ENCODE assay signal across 8 cellular contexts in the genomic region with DNA sequence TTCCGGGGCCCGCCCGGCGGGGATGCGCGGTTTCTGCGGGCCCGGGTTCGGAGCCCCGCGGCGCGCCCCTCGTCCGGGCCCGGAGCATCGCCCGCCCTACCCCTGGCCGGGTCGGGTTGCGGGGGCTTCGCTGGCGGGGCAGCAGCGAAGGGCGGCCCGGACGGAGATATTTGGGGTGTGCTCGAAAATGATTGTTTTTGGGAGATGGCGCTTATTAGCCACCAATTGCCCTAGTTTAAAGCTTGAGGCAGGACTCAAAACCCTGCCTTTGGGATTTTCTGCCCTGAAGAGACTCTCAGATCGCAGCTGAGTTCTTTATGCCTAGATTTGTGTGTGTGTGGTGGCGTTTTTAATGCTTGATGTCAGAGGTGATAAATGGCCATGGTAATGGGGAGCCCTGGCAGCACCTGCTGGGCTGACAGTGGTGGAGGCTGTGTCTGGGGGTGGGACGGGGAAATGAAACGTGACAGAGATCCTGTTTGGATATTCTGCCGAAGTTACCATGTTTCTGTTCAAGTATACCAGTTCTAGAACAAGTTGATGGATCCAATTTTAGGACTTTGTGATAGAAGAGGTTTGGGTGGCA. TPM values are rescaled to one million over a fixed set of nuclear protein-coding genes. Genes with fewer than 3 reads are reported as not detected.
DNase-seq lines count a peak whose midpoint lies in the region; ATAC-seq and TF ChIP-seq lines count a peak whose summit lies in the region.

No MANE protein-coding gene starts in this region.

- in situ Hi-C loops in astrocyte of the spinal cord (cut with HindIII; ENCODE audit: low sequenced_read_pairs): no loop called here

- H3K9me3 ChIP-seq in left lung: no peaks in the 10 kb centered on the region

- intact Hi-C loops in left lung (cut with DNase I): no loop called here

- H3K27ac ChIP-seq in left lung: peak overlapping the region; percentile 17 to 64

- no peak for TF ChIP-seq CTCF in AG09309 (IDR thresholded peaks at IDR 0.05; ENCODE audit: control insufficient read depth, insufficient read depth, low read depth, low read length, missing control alignments)
- TF ChIP-seq CTCF in astrocyte of the spinal cord (IDR thresholded peaks at IDR 0.05; ENCODE audit: low read depth, low read length): no peak
- TF ChIP-seq CTCF in left lung (IDR thresholded peaks at IDR 0.05): no peak

- ATAC-seq in GM18867 (IDR thresholded peaks at IDR 0.05; ENCODE audit: unreplicated experiment) (peak; percentile 21), left lung (no peak), GM19397 (IDR thresholded peaks at IDR 0.05; ENCODE audit: unreplicated experiment) (no peak), HG03571 (IDR thresholded peaks at IDR 0.05; ENCODE audit: unreplicated experiment) (no peak)
- ATAC-seq in stimulated activated naive CD8-positive, alpha-beta T cell treated with anti-CD3 and anti-CD28 coated beads, Interleukin-15, Interleukin-2, amounts not matched to agents 100 U/mL and 50 U/mL, for 24 hours: no peak

- DNase-seq in AG09309 (ENCODE audit: low read depth) (no peak), NCI-H69 (lab: John Stamatoyannopoulos, UW) (peak; percentile 56), astrocyte of the spinal cord (ENCODE audit: low read depth, low spot score) (no peak), left lung (no peak)
- peak; percentile 27 for DNase-seq in stimulated activated naive CD8-positive, alpha-beta T cell treated with anti-CD3 and anti-CD28 coated beads, Interleukin-15, Interleukin-2, amounts not matched to agents 100 U/mL and 50 U/mL, for 24 hours

- peaks cover 15 to 47% of the 10 kb centered on the region in 2 donors for H3K4me1 ChIP-seq in left lung

- H3K27me3 ChIP-seq in left lung: no peaks in the 10 kb centered on the region

- H3K4me3 ChIP-seq in AG09309 (ENCODE audit: control insufficient read depth, low read depth, low read length): peak overlapping the region; percentile 67
- peak overlapping the region; percentile 89 for H3K4me3 ChIP-seq in astrocyte of the spinal cord (ENCODE audit: low read depth, low read length)
- peak overlapping the region; percentile 61 to 65 for H3K4me3 ChIP-seq in left lung

- H3K36me3 ChIP-seq in left lung: no peaks in the 10 kb centered on the region

RNA-seq across cellular contexts. Expression of a gene that starts 0.6 kb away (rescaled TPM):
- 10 to 100 TPM in 1 of 2 donors, 1 to 10 TPM in 1; 8.1 to 10.7 TPM for total RNA-seq in left lung

RNA-seq across cellular contexts. Expression of a gene that starts 44.5 kb away (rescaled TPM):
- 10 to 100 TPM in 1 of 2 donors, 1 to 10 TPM in 1; 9.8 to 31.0 TPM for total RNA-seq in left lung

RNA-seq across cellular contexts. Expression of a gene that starts 58.8 kb away (rescaled TPM):
- total RNA-seq in left lung: 10 to 100 TPM; 55.5 to 57.1 TPM

Comparison
In these comparisons a context has a peak if more than half of its experiments do, and no peak if none do; other contexts are left out.
1. DNase-seq: peak in NCI-H69 (single experiment) and stimulated activated naive CD8-positive, alpha-beta T cell treated with anti-CD3 and anti-CD28 coated beads, Interleukin-15, Interleukin-2, amounts not matched to agents 100 U/mL and 50 U/mL, for 24 hours (single experiment); none in AG09309 (single experiment), astrocyte of the spinal cord (single experiment) and left lung (0 of 2).
2. Peak in every context shown above with its lines, with median percentiles within 50 percentile points of each other: H3K4me3 ChIP-seq.